ENCODE assay signal across 7 cellular contexts in genomic region chr1:32199717-32200072, GRCh38. TPM values are rescaled to one million over a fixed set of nuclear protein-coding genes. Genes with fewer than 3 reads are reported as not detected.
A peak's percentile ranks its signal among the peaks of the same experiment; 100 is the strongest.
DNase-seq lines count a peak whose midpoint lies in the region; ATAC-seq and TF ChIP-seq lines count a peak whose summit lies in the region.
"Had no signal": no experiment of that assay in that cellular context is flagged by ENCODE, and none has a peak within 500 bp of the region (broad histone marks: within the 10 kb centered on the region; RNA-seq: fewer than 3 reads in every experiment).

No MANE protein-coding gene starts in this region.

- TF ChIP-seq CTCF in VCaP (conservative IDR thresholded peaks at IDR 0.05), result no peak

- in situ Hi-C loops in G401 (cut with HindIII; ENCODE audit: low sequenced_read_pairs), result no loop called here

- peak overlapping the region; percentile 73 for H3K27ac ChIP-seq in VCaP

- ATAC-seq in left lobe of liver (peak; percentile 85), GM19328 (IDR thresholded peaks at IDR 0.05; ENCODE audit: unreplicated experiment) (no peak)

- peak; percentile 95 for DNase-seq in G401 (ENCODE audit: low spot score)
- peak; percentile 80 for DNase-seq in left lobe of liver (ENCODE audit: low spot score)
- no peak for DNase-seq in NCI-H1694 treated with DMSO at 0.1 percent for 48 hours (lab: John Stamatoyannopoulos, UW)
- DNase-seq in AML-193 (lab: John Stamatoyannopoulos, UW), result no peak

RNA-seq across cellular contexts. Expression of gene CCDC28B, which starts 0.7 kb away (rescaled TPM):
- 24.4 and 30.9 TPM in 2 replicates for total RNA-seq in G401 (2014; rRNA removed; shearing (Covaris generic))
- 1.6 TPM for total RNA-seq in left lobe of liver

RNA-seq across cellular contexts. Expression of gene IQCC, which starts 5.8 kb away (rescaled TPM):
- 3.3 and 4.0 TPM in 2 replicates for total RNA-seq in G401 (2014; rRNA removed; shearing (Covaris generic))
- total RNA-seq in left lobe of liver, result 0.53 TPM

RNA-seq across cellular contexts. Expression of gene DCDC2B, which starts 9.2 kb away (rescaled TPM):
- total RNA-seq in G401 (2014; rRNA removed; shearing (Covaris generic)), result not detected in 2 replicates
- total RNA-seq in left lobe of liver, result not detected
- total RNA-seq: NCI-H460 had no signal

RNA-seq across cellular contexts. Expression of gene TXLNA, which starts 20.2 kb away (rescaled TPM):
- total RNA-seq in G401 (2014; rRNA removed; shearing (Covaris generic)), result 52.9 and 72.8 TPM in 2 replicates
- total RNA-seq in left lobe of liver, result 31.1 TPM

RNA-seq across cellular contexts. Expression of gene TMEM234, which starts 22.5 kb away (rescaled TPM):
- 11.8 and 17.0 TPM in 2 replicates for total RNA-seq in G401 (2014; rRNA removed; shearing (Covaris generic))
- total RNA-seq in left lobe of liver, result 4.8 TPM

Comparison
In these comparisons a context has a peak if more than half of its experiments do, and no peak if none do; other contexts are left out.
1. DNase-seq: peak in G401 (single experiment) and left lobe of liver (single experiment); none in NCI-H1694 treated with DMSO at 0.1 percent for 48 hours (single experiment) and AML-193 (0 of 2).